ENCODE assay signal across 24 cellular contexts in the genomic region with DNA sequence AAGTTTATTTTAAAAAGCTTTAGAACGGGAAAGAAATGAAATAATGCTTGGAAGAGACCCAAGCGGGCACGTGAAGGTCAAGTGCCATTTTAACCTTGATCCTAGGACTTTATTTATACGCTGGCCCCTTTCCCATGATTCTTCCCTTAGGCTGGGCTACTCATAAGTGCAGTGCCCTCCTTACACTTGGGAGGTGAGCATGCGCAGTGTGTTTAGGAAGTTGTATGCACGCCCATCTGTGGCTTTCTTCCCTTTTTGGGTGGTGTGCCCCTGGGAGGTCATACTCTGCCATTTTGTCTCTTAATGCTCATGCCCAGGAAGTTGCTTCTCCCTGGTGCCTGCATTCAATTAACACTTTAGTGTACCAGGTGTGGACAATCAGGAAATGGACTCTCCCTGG.
"Had no signal": no experiment of that assay in that cellular context is flagged by ENCODE, and none has a peak within 500 bp of the region (broad histone marks: within the 10 kb centered on the region; RNA-seq: fewer than 3 reads in every experiment).

No MANE protein-coding gene starts in this region.

- H2AFZ ChIP-seq: parathyroid adenoma had no signal

- H3K27me3 Mint-ChIP-seq: natural killer cell treated with Interleukin-12 subunit alpha and Interleukin-12 subunit beta and Interleukin-15 and Interleukin-18, amount 100 ng/mL, for 72 hours had no signal

- H3K4me1 ChIP-seq: adrenal gland, colonic mucosa, left ventricle myocardium inferior, parathyroid adenoma had no signal

- H3K9ac ChIP-seq: parathyroid adenoma had no signal

- DNase-seq: activated CD4-positive, alpha-beta T cell treated with anti-CD3 and anti-CD28 coated beads for 1 hour; activated CD4-positive, alpha-beta T cell treated with anti-CD3 and anti-CD28 coated beads, Interleukin-2, amount 50 U/mL, for 1 hour; activated CD8-positive, alpha-beta T cell treated with anti-CD3 and anti-CD28 coated beads, Interleukin-2, amount 10 ng/mL, durations not matched to agents 7 days and 5 days; activated gamma-delta T cell treated with Interleukin-2 at 50 U/mL for 16 hours; adrenal gland; central memory CD4-positive, alpha-beta T cell; colonic mucosa; dorsolateral prefrontal cortex; head of caudate nucleus; hypothalamus; left ventricle myocardium inferior; midbrain; right cardiac atrium; stimulated activated CD4-positive, alpha-beta T cell treated with anti-CD3 and anti-CD28 coated beads, Interleukin-4, amount 100 ng/mL, for 24 hours; stimulated activated naive CD4-positive, alpha-beta T cell treated with Interleukin-2 at 50 U/mL for 16 hours; upper lobe of left lung; WERI-Rb-1 had no signal

- H3K27ac Mint-ChIP-seq: activated CD8-positive, alpha-beta T cell treated with anti-CD3 and anti-CD28 coated beads, Interleukin-2, amount 10 ng/mL, durations not matched to agents 7 days and 5 days; activated naive CD4-positive, alpha-beta T cell treated with anti-CD3 and anti-CD28 coated beads, Interleukin-2, amount 50 U/mL, for 72 hours; natural killer cell treated with Interleukin-12 subunit alpha and Interleukin-12 subunit beta and Interleukin-15 and Interleukin-18, amount 100 ng/mL, for 72 hours had no signal

- H3K4me3 Mint-ChIP-seq: activated CD8-positive, alpha-beta T cell treated with anti-CD3 and anti-CD28 coated beads, Interleukin-2, amount 10 ng/mL, durations not matched to agents 7 days and 5 days; natural killer cell treated with Interleukin-12 subunit alpha and Interleukin-12 subunit beta and Interleukin-15 and Interleukin-18, amount 100 ng/mL, for 72 hours had no signal

- H3K9me3 Mint-ChIP-seq: activated naive CD4-positive, alpha-beta T cell treated with anti-CD3 and anti-CD28 coated beads, Interleukin-2, amount 50 U/mL, for 72 hours; natural killer cell treated with Interleukin-12 subunit alpha and Interleukin-12 subunit beta and Interleukin-15 and Interleukin-18, amount 100 ng/mL, for 72 hours had no signal

- H3K79me2 ChIP-seq: parathyroid adenoma had no signal

- ATAC-seq: activated CD8-positive, alpha-beta T cell treated with anti-CD3 and anti-CD28 coated beads, Interleukin-2, amount 10 ng/mL, durations not matched to agents 7 days and 5 days; activated naive CD4-positive, alpha-beta T cell treated with anti-CD3 and anti-CD28 coated beads, Interleukin-2, amount 50 U/mL, for 72 hours; gastroesophageal sphincter; natural killer cell treated with Interleukin-12 subunit alpha and Interleukin-12 subunit beta and Interleukin-15 and Interleukin-18, amount 100 ng/mL, for 72 hours; right cardiac atrium had no signal

- H3K36me3 Mint-ChIP-seq: activated naive CD4-positive, alpha-beta T cell treated with anti-CD3 and anti-CD28 coated beads, Interleukin-2, amount 50 U/mL, for 72 hours; natural killer cell treated with Interleukin-12 subunit alpha and Interleukin-12 subunit beta and Interleukin-15 and Interleukin-18, amount 100 ng/mL, for 72 hours had no signal

- H3K4me3 ChIP-seq: adrenal gland, ascending aorta, colonic mucosa, dorsolateral prefrontal cortex, esophagus muscularis mucosa, gastroesophageal sphincter, left ventricle myocardium inferior, thoracic aorta, upper lobe of left lung had no signal

- H3K27ac ChIP-seq: adrenal gland, ascending aorta, colonic mucosa, dorsolateral prefrontal cortex, esophagus muscularis mucosa, gastroesophageal sphincter, left ventricle myocardium inferior, parathyroid adenoma, thoracic aorta, upper lobe of left lung, WERI-Rb-1 had no signal

- H3K9me3 ChIP-seq: adrenal gland, ascending aorta, colonic mucosa, esophagus muscularis mucosa, gastroesophageal sphincter, left ventricle myocardium inferior, thoracic aorta, upper lobe of left lung had no signal

- H3K36me3 ChIP-seq: adrenal gland, ascending aorta, colonic mucosa, esophagus muscularis mucosa, gastroesophageal sphincter, left ventricle myocardium inferior, thoracic aorta, upper lobe of left lung, WERI-Rb-1 had no signal

- H3K27me3 ChIP-seq: adrenal gland, ascending aorta, colonic mucosa, dorsolateral prefrontal cortex, esophagus muscularis mucosa, gastroesophageal sphincter, upper lobe of left lung had no signal
